Comparison of ENCODE assay signal across 8 cellular contexts in genomic region chr13:26051231-26052135, GRCh38. TPM values are rescaled to one million over a fixed set of nuclear protein-coding genes. Genes with fewer than 3 reads are reported as not detected.
DNase-seq lines count a peak whose midpoint lies in the region; ATAC-seq and TF ChIP-seq lines count a peak whose summit lies in the region.

TSS of gene SHISA2 (minus strand) at chr13:26052016. CDS start at chr13:26050975, 1,041 bp downstream.

- H3K4me3 ChIP-seq in esophagus squamous epithelium = peak within 1 kb of the TSS; percentile 22 to 66 (median 41)
- H3K4me3 ChIP-seq in muscle layer of duodenum (ENCODE audit: low read depth in 1 of 2, low read length in 2 of 2) = peak within 1 kb of the TSS; percentile 38 to 67
- H3K4me3 ChIP-seq in thoracic aorta = peak within 1 kb of the TSS; percentile 65

- in situ Hi-C loops in GM13976 (cut with MboI; ENCODE audit: low sequenced_read_pairs, unreplicated experiment) = no loop called here

- H3K36me3 ChIP-seq in esophagus squamous epithelium (no peaks in the 10 kb centered on the region), muscle layer of duodenum (ENCODE audit: control insufficient read depth in 1 of 2, insufficient read depth in 2 of 2, low read length in 2 of 2) (no peaks in the 10 kb centered on the region), thoracic aorta (no peaks in the 10 kb centered on the region)

- no peak within 1 kb of the TSS for H3K27ac Mint-ChIP-seq in activated T-cell treated with anti-CD3 and anti-CD28 coated beads, Interleukin-2, amount 50 U/mL, for 24 hours
- H3K27ac Mint-ChIP-seq in CD14-positive monocyte = no peak within 1 kb of the TSS

- H3K9me3 Mint-ChIP-seq in activated T-cell treated with anti-CD3 and anti-CD28 coated beads, Interleukin-2, amount 50 U/mL, for 24 hours = no peaks in the 10 kb centered on the region
- peaks cover 0 to 4% (median 0%) of the 10 kb centered on the region in 7 donors for H3K9me3 Mint-ChIP-seq in CD14-positive monocyte

- peak; percentile 51 for ATAC-seq in thoracic aorta (ENCODE audit: insufficient number of reproducible peaks, low FRiP score, low read depth)

- 0 to 1% methylated on average over 3 to 28 of the region's 110 CpGs for WGBS in esophagus squamous epithelium, 2 donors

- peaks cover 39% of the 10 kb centered on the region for H3K27me3 Mint-ChIP-seq in activated T-cell treated with anti-CD3 and anti-CD28 coated beads, Interleukin-2, amount 50 U/mL, for 24 hours
- H3K27me3 Mint-ChIP-seq in CD14-positive monocyte (ENCODE audit: low read depth in 3 of 3) = peaks cover 46 to 77% (median 48%) of the 10 kb centered on the region in 3 donors

- peaks cover 5 to 34% (median 11%) of the 10 kb centered on the region in 3 donors for H3K4me1 ChIP-seq in esophagus squamous epithelium
- H3K4me1 ChIP-seq in muscle layer of duodenum (ENCODE audit: control insufficient read depth in 1 of 2, insufficient read depth in 2 of 2, low read length in 2 of 2) = peaks cover 0 to 31% of the 10 kb centered on the region in 2 donors
- peaks cover 0 to 14% of the 10 kb centered on the region in 2 donors for H3K4me1 ChIP-seq in thoracic aorta (ENCODE audit: control insufficient read depth in 1 of 2, low read depth in 2 of 2)

- TF ChIP-seq POLR2A in esophagus squamous epithelium (IDR thresholded peaks at IDR 0.05) = peak in 2 of 4 donors; percentile 24 to 26

- H3K27me3 ChIP-seq in esophagus squamous epithelium (peaks cover 12 to 87% (median 16%) of the 10 kb centered on the region in 4 donors), muscle layer of duodenum (ENCODE audit: low read depth, low read length) (peaks cover 27% of the 10 kb centered on the region), thoracic aorta (replicated peaks; ENCODE audit: insufficient read depth) (peaks cover 4% of the 10 kb centered on the region)

- DNase-seq in GM13976 (ENCODE audit: low spot score) (peak; percentile 46), NCI-H2171 treated with DMSO at 0.1 percent for 48 hours (lab: John Stamatoyannopoulos, UW) (peak; percentile 49), esophagus squamous epithelium (lab: John Stamatoyannopoulos, UW) (no peak), thoracic aorta (ENCODE audit: low spot score) (no peak), CD14-positive monocyte (ENCODE audit: low spot score) (no peak), NCI-H187 (lab: John Stamatoyannopoulos, UW) (no peak)
- DNase-seq in activated T-cell treated with anti-CD3 and anti-CD28 coated beads, Interleukin-2, amount 50 U/mL, for 24 hours = peak; percentile 76

- H3K36me3 Mint-ChIP-seq in activated T-cell treated with anti-CD3 and anti-CD28 coated beads, Interleukin-2, amount 50 U/mL, for 24 hours (ENCODE audit: low read depth) = no peaks in the 10 kb centered on the region
- H3K36me3 Mint-ChIP-seq in CD14-positive monocyte = peaks cover 0 to 3% of the 10 kb centered on the region in 2 donors

- peak within 1 kb of the TSS; percentile 56 for H3K4me3 Mint-ChIP-seq in activated T-cell treated with anti-CD3 and anti-CD28 coated beads, Interleukin-2, amount 50 U/mL, for 24 hours
- H3K4me3 Mint-ChIP-seq in CD14-positive monocyte = peak within 1 kb of the TSS in 1 of 2 donors; percentile 81

- intact Hi-C loops in esophagus squamous epithelium (cut with DNase I) (no loop called here), CD14-positive monocyte (cut with micrococcal nuclease) (no loop called here)

- TF ChIP-seq CTCF in GM13976 (IDR thresholded peaks at IDR 0.05; ENCODE audit: borderline replicate concordance, control extremely low read depth, extremely low read depth, insufficient read depth, missing control alignments) = no peak
- no peak for TF ChIP-seq CTCF in esophagus squamous epithelium (IDR thresholded peaks at IDR 0.05)
- no peak for TF ChIP-seq CTCF in thoracic aorta (IDR thresholded peaks at IDR 0.05)
- TF ChIP-seq CTCF in CD14-positive monocyte (IDR thresholded peaks at IDR 0.05) = no peak

- H3K4me1 Mint-ChIP-seq in activated T-cell treated with anti-CD3 and anti-CD28 coated beads, Interleukin-2, amount 50 U/mL, for 24 hours (ENCODE audit: low read depth) = peaks cover 31% of the 10 kb centered on the region
- peaks cover 3% of the 10 kb centered on the region for H3K4me1 Mint-ChIP-seq in CD14-positive monocyte

- H3K9me3 ChIP-seq in esophagus squamous epithelium (no peaks in the 10 kb centered on the region), muscle layer of duodenum (ENCODE audit: control insufficient read depth in 1 of 2, low read length in 2 of 2) (no peaks in the 10 kb centered on the region), thoracic aorta (no peaks in the 10 kb centered on the region)

- H3K27ac ChIP-seq in esophagus squamous epithelium = peak within 1 kb of the TSS in 1 of 4 donors; percentile 36
- H3K27ac ChIP-seq in muscle layer of duodenum (ENCODE audit: low read length) = no peak within 1 kb of the TSS
- H3K27ac ChIP-seq in thoracic aorta = no peak within 1 kb of the TSS

RNA-seq across cellular contexts. Expression of gene SHISA2, which starts in this region (rescaled TPM):
- total RNA-seq in esophagus squamous epithelium (under 1 TPM in 2 of 4 donors, not detected in 2; 0.23 to 0.38 TPM), thoracic aorta (under 1 TPM; 0.35 to 0.54 TPM)
- not detected for polyA plus RNA-seq in CD14-positive monocyte

Comparison
In these comparisons a context has a peak if more than half of its experiments do, and no peak if none do; other contexts are left out.
1. Peak in ATAC-seq and H3K4me3 ChIP-seq in thoracic aorta; RNA of the gene not detected or under 1 TPM.
2. DNase-seq: peak in GM13976 (single experiment), NCI-H2171 treated with DMSO at 0.1 percent for 48 hours (single experiment) and activated T-cell treated with anti-CD3 and anti-CD28 coated beads, Interleukin-2, amount 50 U/mL, for 24 hours (single experiment); none in esophagus squamous epithelium (single experiment), thoracic aorta (single experiment), CD14-positive monocyte (single experiment) and NCI-H187 (0 of 2).
3. Peak in every context shown above with its lines, with median percentiles within 50 percentile points of each other: H3K4me3 ChIP-seq.